ENCODE assay signal across 1 cellular context in genomic region chr1:202085682-202086373, GRCh38.
TF ChIP-seq lines count a peak whose summit lies in the region.

No MANE protein-coding gene starts in this region.

TF ChIP-seq in HepG2, 621 proteins besides CTCF, POLR2A, EP300 and RAD21 (continued from another document):
- peak; percentile 20; the same call in 1 of the 2 replicates for TF ChIP-seq ZGPAT (CRISPR knock-in tag; IDR thresholded peaks at IDR 0.05)
